ENCODE assay signal across 11 cellular contexts in the genomic region with DNA sequence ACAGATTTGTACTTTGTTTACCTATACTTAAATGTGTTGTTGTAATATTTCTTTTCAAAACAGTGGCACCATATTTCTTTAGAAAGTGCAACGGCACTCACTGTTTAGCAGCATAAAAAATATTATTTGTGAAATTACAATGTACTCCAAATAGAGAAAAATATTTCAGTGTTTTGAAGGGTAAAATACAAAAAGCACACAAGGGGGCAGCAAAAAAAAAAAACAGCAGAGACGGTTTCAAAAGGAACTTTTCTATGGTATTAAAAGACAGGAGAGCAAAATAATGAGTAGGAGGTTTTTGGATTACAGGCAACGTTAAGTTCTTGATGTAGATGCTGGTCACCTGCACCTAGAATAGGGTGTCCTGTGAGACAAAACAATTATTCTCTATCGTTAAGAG. TPM values are rescaled to one million over a fixed set of nuclear protein-coding genes. Genes with fewer than 3 reads are reported as not detected.
DNase-seq lines count a peak whose midpoint lies in the region; ATAC-seq, FAIRE-seq and TF ChIP-seq lines count a peak whose summit lies in the region.
"Had no signal": no experiment of that assay in that cellular context is flagged by ENCODE, and none has a peak within 500 bp of the region (broad histone marks: within the 10 kb centered on the region; RNA-seq: fewer than 3 reads in every experiment).

No MANE protein-coding gene starts in this region.

- BruUV-seq in endothelial cell of umbilical vein (replicated peaks; lab: Mats Ljungman, UMichigan): no TSS peak

- CTCF ChIA-PET in activated CD8-positive, alpha-beta T cell treated with anti-CD3 and anti-CD28 coated beads for 36 hours (lab: Charles Lee): interaction anchor here (0.6 kb wide), 1 partner anchor 330 kb away, joined by 3 read pairs; no protein-coding TSS in a partner anchor
- CTCF ChIA-PET in activated CD8-positive, alpha-beta T cell treated with anti-CD3 and anti-CD28 coated beads, Interleukin-2, amount 10 ng/mL, durations not matched to agents 7 days and 5 days (lab: Charles Lee): no interaction called here
- CTCF ChIA-PET in endothelial cell of umbilical vein (lab: Charles Lee): interaction anchor here (1.3 kb wide), 1 partner anchor 366 kb away, joined by 5 read pairs; no protein-coding TSS in a partner anchor

- H3K27ac Mint-ChIP-seq in activated CD8-positive, alpha-beta T cell treated with anti-CD3 and anti-CD28 coated beads for 36 hours: no peak overlapping the region
- no peak overlapping the region for H3K27ac Mint-ChIP-seq in activated CD8-positive, alpha-beta T cell treated with anti-CD3 and anti-CD28 coated beads, Interleukin-2, amount 10 ng/mL, durations not matched to agents 7 days and 5 days
- H3K27ac Mint-ChIP-seq: T-helper 17 cell had no signal

- intact Hi-C loops in activated CD8-positive, alpha-beta T cell treated with anti-CD3 and anti-CD28 coated beads for 36 hours (cut with micrococcal nuclease): no loop called here
- intact Hi-C loops in endothelial cell of umbilical vein (cut with micrococcal nuclease): loop anchor here (10.0 kb wide), 1 partner anchor 770 kb away; no protein-coding TSS in a partner anchor

- H2AFZ ChIP-seq in endothelial cell of umbilical vein (ENCODE audit: low read depth, low read length): no peak overlapping the region

- peaks cover 1% of the 10 kb centered on the region for H3K9me3 Mint-ChIP-seq in activated CD8-positive, alpha-beta T cell treated with anti-CD3 and anti-CD28 coated beads for 36 hours
- H3K9me3 Mint-ChIP-seq in activated CD8-positive, alpha-beta T cell treated with anti-CD3 and anti-CD28 coated beads, Interleukin-2, amount 10 ng/mL, durations not matched to agents 7 days and 5 days (ENCODE audit: insufficient read depth): no peaks in the 10 kb centered on the region

- no peaks in the 10 kb centered on the region for H3K9me1 ChIP-seq in endothelial cell of umbilical vein (replicated peaks; ENCODE audit: control insufficient read depth, extremely low read depth, insufficient read depth, low read length)

- H3K9me3 ChIP-seq in NT2/D1 (ENCODE audit: insufficient read depth, low read length): no peaks in the 10 kb centered on the region; the same call in 1 of the 2 replicates
- no peaks in the 10 kb centered on the region for H3K9me3 ChIP-seq in endothelial cell of umbilical vein (replicated peaks; ENCODE audit: control insufficient read depth, insufficient read depth, low read length)

- peaks cover 20% of the 10 kb centered on the region for H3K27me3 Mint-ChIP-seq in activated CD8-positive, alpha-beta T cell treated with anti-CD3 and anti-CD28 coated beads for 36 hours
- peaks cover 12% of the 10 kb centered on the region for H3K27me3 Mint-ChIP-seq in activated CD8-positive, alpha-beta T cell treated with anti-CD3 and anti-CD28 coated beads, Interleukin-2, amount 10 ng/mL, durations not matched to agents 7 days and 5 days (ENCODE audit: low read depth)

- FAIRE-seq in endothelial cell of umbilical vein (lab: Jason Lieb, UNC): no peak

- H3K27me3 ChIP-seq in NT2/D1 (ENCODE audit: insufficient read depth, insufficient read length) (no peaks in the 10 kb centered on the region), endothelial cell of umbilical vein (ENCODE audit: control insufficient read depth in 2 of 2, insufficient read depth in 2 of 2, low read length in 2 of 2) (no peaks in the 10 kb centered on the region)

- H3K4me1 Mint-ChIP-seq in activated CD8-positive, alpha-beta T cell treated with anti-CD3 and anti-CD28 coated beads for 36 hours (ENCODE audit: low read depth): peaks cover 15% of the 10 kb centered on the region
- H3K4me1 Mint-ChIP-seq in activated CD8-positive, alpha-beta T cell treated with anti-CD3 and anti-CD28 coated beads, Interleukin-2, amount 10 ng/mL, durations not matched to agents 7 days and 5 days (ENCODE audit: low read depth): peaks cover 11% of the 10 kb centered on the region

- no peak for ATAC-seq in activated CD8-positive, alpha-beta T cell treated with anti-CD3 and anti-CD28 coated beads for 36 hours
- ATAC-seq in activated CD8-positive, alpha-beta T cell treated with anti-CD3 and anti-CD28 coated beads, Interleukin-2, amount 10 ng/mL, durations not matched to agents 7 days and 5 days: no peak
- ATAC-seq in GM19452 (IDR thresholded peaks at IDR 0.05; ENCODE audit: unreplicated experiment): no peak
- ATAC-seq: T-helper 17 cell had no signal

- dilution Hi-C loops in endothelial cell of umbilical vein (cut with MboI; ENCODE audit: extremely low pct_ligation_motif_present, low sequenced_read_pairs): no loop called here

- no peaks in the 10 kb centered on the region for H3K36me3 Mint-ChIP-seq in activated CD8-positive, alpha-beta T cell treated with anti-CD3 and anti-CD28 coated beads for 36 hours (ENCODE audit: low read depth)
- no peaks in the 10 kb centered on the region for H3K36me3 Mint-ChIP-seq in activated CD8-positive, alpha-beta T cell treated with anti-CD3 and anti-CD28 coated beads, Interleukin-2, amount 10 ng/mL, durations not matched to agents 7 days and 5 days (ENCODE audit: low read depth)

- H3K4me3 ChIP-seq in NT2/D1 (ENCODE audit: insufficient read length, low read depth) (peak overlapping the region; percentile 67), endothelial cell of umbilical vein (replicated peaks in 1 of 3; ENCODE audit: insufficient read depth in 1 of 3, low read depth in 1 of 3, low read length in 3 of 3) (no peak overlapping the region)

- peak; percentile 21 for TF ChIP-seq CTCF in activated CD8-positive, alpha-beta T cell treated with anti-CD3 and anti-CD28 coated beads for 36 hours (IDR thresholded peaks at IDR 0.05)
- TF ChIP-seq CTCF in endothelial cell of umbilical vein (IDR thresholded peaks at IDR 0.05; ENCODE audit: extremely low read depth in 1 of 2, insufficient read depth in 1 of 2, low read depth in 1 of 2, low read length in 2 of 2): peak in 1 of 2 donors; percentile 2
- TF ChIP-seq CTCF in GM10266 (IDR thresholded peaks at IDR 0.05; ENCODE audit: control insufficient read depth, insufficient read depth, low read depth, missing control alignments): no peak

- POLR2A ChIA-PET in activated CD8-positive, alpha-beta T cell treated with anti-CD3 and anti-CD28 coated beads for 36 hours (lab: Charles Lee): no interaction called here
- POLR2A ChIA-PET in activated CD8-positive, alpha-beta T cell treated with anti-CD3 and anti-CD28 coated beads, Interleukin-2, amount 10 ng/mL, durations not matched to agents 7 days and 5 days (lab: Charles Lee): no interaction called here
- POLR2A ChIA-PET in endothelial cell of umbilical vein (lab: Charles Lee): no interaction called here

- H3K4me2 ChIP-seq in endothelial cell of umbilical vein (ENCODE audit: insufficient read depth, low read length): no peak overlapping the region

- H4K20me1 ChIP-seq in endothelial cell of umbilical vein (replicated peaks; ENCODE audit: control insufficient read depth, extremely low read depth, insufficient read depth, low read length): no peaks in the 10 kb centered on the region

- H3K36me3 ChIP-seq in NT2/D1 (ENCODE audit: insufficient read depth, insufficient read length, low read length) (peaks cover 18% of the 10 kb centered on the region), endothelial cell of umbilical vein (ENCODE audit: control insufficient read depth in 2 of 2, extremely low read depth in 1 of 2, insufficient read depth in 2 of 2, low read length in 2 of 2) (no peaks in the 10 kb centered on the region)

- no peak for TF ChIP-seq POLR2A in endothelial cell of umbilical vein (IDR thresholded peaks at IDR 0.05; ENCODE audit: low read depth, low read length)

- H3K79me2 ChIP-seq in endothelial cell of umbilical vein (ENCODE audit: control insufficient read depth, insufficient read depth, low read length): no peaks in the 10 kb centered on the region

- DNase-seq in activated CD8-positive, alpha-beta T cell treated with anti-CD3 and anti-CD28 coated beads for 36 hours: no peak
- no peak for DNase-seq in activated CD8-positive, alpha-beta T cell treated with anti-CD3 and anti-CD28 coated beads, Interleukin-2, amount 10 ng/mL, durations not matched to agents 7 days and 5 days
- DNase-seq in NT2/D1 (ENCODE audit: low read depth, low spot score): no peak
- DNase-seq in endothelial cell of umbilical vein (ENCODE audit: low read depth, low spot score): peak; percentile 7
- peak; percentile 1 for DNase-seq in retina
- no peak for DNase-seq in AML-193 (lab: John Stamatoyannopoulos, UW)
- DNase-seq in GM10266 (ENCODE audit: extremely low spot score): no peak
- DNase-seq: activated naive CD4-positive, alpha-beta T cell; GOT3; T-helper 17 cell had no signal

- no peak overlapping the region for H3K27ac ChIP-seq in endothelial cell of umbilical vein (ENCODE audit: insufficient read depth, low read depth, low read length)

- peak overlapping the region; percentile 74 for H3K4me3 Mint-ChIP-seq in activated CD8-positive, alpha-beta T cell treated with anti-CD3 and anti-CD28 coated beads for 36 hours
- no peak overlapping the region for H3K4me3 Mint-ChIP-seq in activated CD8-positive, alpha-beta T cell treated with anti-CD3 and anti-CD28 coated beads, Interleukin-2, amount 10 ng/mL, durations not matched to agents 7 days and 5 days

- H3K4me1 ChIP-seq in NT2/D1 (ENCODE audit: insufficient read depth, insufficient read length): no peaks in the 10 kb centered on the region
- peaks cover 4% of the 10 kb centered on the region for H3K4me1 ChIP-seq in endothelial cell of umbilical vein (ENCODE audit: control insufficient read depth, extremely low read depth, insufficient read depth, low read length)

- H3K9ac ChIP-seq in NT2/D1 (ENCODE audit: insufficient read length, low read depth) (no peak overlapping the region), endothelial cell of umbilical vein (replicated peaks; ENCODE audit: extremely low read depth, insufficient read depth, low read length) (no peak overlapping the region)

TF ChIP-seq in endothelial cell of umbilical vein, 7 proteins besides CTCF, POLR2A, EP300 and RAD21:
- no peak for TF ChIP-seq GATA2 (IDR thresholded peaks at IDR 0.05; ENCODE audit: insufficient read depth, insufficient read length, low read depth, low read length)

RNA-seq across cellular contexts. Expression of gene NUDT11, which starts 2.0 kb away (rescaled TPM):
- 1 to 10 TPM; 1.8 to 2.5 TPM for total RNA-seq in activated CD8-positive, alpha-beta T cell treated with anti-CD3 and anti-CD28 coated beads for 36 hours
- under 1 TPM; 0.29 to 0.47 TPM for total RNA-seq in activated CD8-positive, alpha-beta T cell treated with anti-CD3 and anti-CD28 coated beads, Interleukin-2, amount 10 ng/mL, durations not matched to agents 7 days and 5 days
- total RNA-seq in endothelial cell of umbilical vein: 3.7 and 3.9 TPM in 2 replicates
- 3.5 and 4.3 TPM in 2 replicates for polyA plus RNA-seq in endothelial cell of umbilical vein
- 4.4 TPM in 2 replicates for polyA plus RNA-seq in endothelial cell of umbilical vein (2011; cell fraction: cytosol; rRNA removed)
- polyA plus RNA-seq in endothelial cell of umbilical vein (2011; cell fraction: nucleus; rRNA removed): 1.7 and 2.0 TPM in 2 replicates
- 11.9 and 13.7 TPM in 2 replicates for polyA plus RNA-seq in endothelial cell of umbilical vein (2012)
- polyA minus RNA-seq in endothelial cell of umbilical vein: 3.8 and 5.9 TPM in 2 replicates
- not detected for polyA minus RNA-seq in endothelial cell of umbilical vein (2011; cell fraction: cytosol; rRNA and poly(A)+ RNA removed)
- polyA minus RNA-seq in endothelial cell of umbilical vein (2011; cell fraction: nucleus; rRNA and poly(A)+ RNA removed): 1.3 and 1.5 TPM in 2 replicates

Comparison
In these comparisons a context has a peak if more than half of its experiments do, and no peak if none do; other contexts are left out.
1. DNase-seq: peak in endothelial cell of umbilical vein (single experiment) and retina (single experiment); none in activated CD8-positive, alpha-beta T cell treated with anti-CD3 and anti-CD28 coated beads for 36 hours (single experiment), activated CD8-positive, alpha-beta T cell treated with anti-CD3 and anti-CD28 coated beads, Interleukin-2, amount 10 ng/mL, durations not matched to agents 7 days and 5 days (single experiment), NT2/D1 (single experiment), AML-193 (0 of 2) and GM10266 (single experiment).